In the genomic region with DNA sequence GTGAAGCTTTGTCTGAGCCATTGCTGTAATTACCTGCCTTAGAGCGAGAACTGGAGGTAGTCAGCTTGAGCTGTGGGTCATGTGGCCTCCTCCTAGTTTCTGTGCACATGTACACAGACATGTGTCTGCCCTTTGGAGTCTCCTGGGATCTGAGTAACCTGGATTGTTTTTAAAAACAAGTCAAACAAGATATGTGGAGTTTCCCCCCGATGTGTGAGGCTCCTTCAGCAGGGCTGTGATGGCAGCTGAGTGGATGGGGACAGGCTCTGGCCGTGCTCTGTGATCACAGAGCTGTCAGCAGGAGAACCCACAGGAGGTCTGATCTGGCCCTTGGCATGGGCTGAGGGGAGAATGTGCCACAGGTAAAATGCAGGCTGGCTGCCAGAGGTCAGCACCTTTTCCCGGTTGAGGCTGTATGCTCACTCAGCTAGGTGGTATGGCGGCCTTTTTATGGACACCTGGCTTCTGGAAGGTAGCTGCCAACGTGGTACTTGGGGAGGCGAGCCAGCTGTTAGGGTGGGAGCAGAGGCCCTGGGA, we compare ENCODE assay signal across 10 cellular contexts. TPM values are rescaled to one million over a fixed set of nuclear protein-coding genes. Genes with fewer than 3 reads are reported as not detected.
DNase-seq lines count a peak whose midpoint lies in the region; ATAC-seq and TF ChIP-seq lines count a peak whose summit lies in the region.
"Had no signal": no experiment of that assay in that cellular context is flagged by ENCODE, and none has a peak within 500 bp of the region (broad histone marks: within the 10 kb centered on the region; RNA-seq: fewer than 3 reads in every experiment).

No MANE protein-coding gene starts in this region.

- 57 to 63% methylated on average over 7 of the region's 7 CpGs for WGBS in body of pancreas, 2 donors
- 84% methylated on average over 7 of the region's 7 CpGs for WGBS in prostate gland

- peaks cover 23% of the 10 kb centered on the region for H3K4me1 ChIP-seq in CD8-positive, alpha-beta memory T cell (ENCODE audit: insufficient read depth, low read length)
- peaks cover 7% of the 10 kb centered on the region for H3K4me1 ChIP-seq in body of pancreas
- H3K4me1 ChIP-seq in prostate gland (replicated peaks): peaks cover under 1% of the 10 kb centered on the region
- H3K4me1 ChIP-seq: HAP-1 had no signal

- H3K27me3 Mint-ChIP-seq in CD8-positive, alpha-beta memory T cell: no peaks in the 10 kb centered on the region
- no peaks in the 10 kb centered on the region for H3K27me3 Mint-ChIP-seq in IgD-negative memory B cell
- H3K27me3 Mint-ChIP-seq in nephron progenitor cell (ENCODE audit: low read depth, poor library complexity): no peaks in the 10 kb centered on the region

- no peaks in the 10 kb centered on the region for H3K27me3 ChIP-seq in CD8-positive, alpha-beta memory T cell (ENCODE audit: insufficient read depth, low read length, poor library complexity, severe bottlenecking)
- H3K27me3 ChIP-seq in body of pancreas (no peaks in the 10 kb centered on the region), prostate gland (replicated peaks; ENCODE audit: insufficient read depth) (no peaks in the 10 kb centered on the region)

- H3K4me1 Mint-ChIP-seq in CD8-positive, alpha-beta memory T cell: peaks cover 38 to 41% (median 40%) of the 10 kb centered on the region in 3 donors
- H3K4me1 Mint-ChIP-seq in IgD-negative memory B cell (peaks cover 33 to 39% (median 36%) of the 10 kb centered on the region in 3 donors), nephron progenitor cell (peaks cover 34% of the 10 kb centered on the region)

- H3K36me3 ChIP-seq in CD8-positive, alpha-beta memory T cell (ENCODE audit: insufficient read depth, low read length): peaks cover 36% of the 10 kb centered on the region
- peaks cover 0 to 10% of the 10 kb centered on the region in 2 donors for H3K36me3 ChIP-seq in body of pancreas (replicated peaks in 1 of 2; ENCODE audit: insufficient read depth in 1 of 2, low read depth in 2 of 2)
- H3K36me3 ChIP-seq in prostate gland: peaks cover 4 to 8% of the 10 kb centered on the region in 2 donors

- TF ChIP-seq CTCF in body of pancreas (IDR thresholded peaks at IDR 0.05): no peak
- TF ChIP-seq CTCF in nephron progenitor cell (IDR thresholded peaks at IDR 0.05): no peak
- no peak for TF ChIP-seq CTCF in prostate gland (IDR thresholded peaks at IDR 0.05)

- no peaks in the 10 kb centered on the region for H3K9me3 Mint-ChIP-seq in CD8-positive, alpha-beta memory T cell
- H3K9me3 Mint-ChIP-seq in IgD-negative memory B cell (peaks cover 0 to 2% (median 1%) of the 10 kb centered on the region in 3 donors), nephron progenitor cell (peaks cover 18% of the 10 kb centered on the region)

- H3K9me3 ChIP-seq in CD8-positive, alpha-beta memory T cell (ENCODE audit: low read length): no peaks in the 10 kb centered on the region
- no peaks in the 10 kb centered on the region for H3K9me3 ChIP-seq in body of pancreas
- H3K9me3 ChIP-seq in prostate gland: no peaks in the 10 kb centered on the region
- H3K9me3 ChIP-seq: HAP-1 had no signal

- peak in 1 of 5 donors; percentile 29 for DNase-seq in CD8-positive, alpha-beta memory T cell
- DNase-seq in body of pancreas (peak in 2 of 4 donors; percentile 30 to 38), nephron progenitor cell (no peak), left ventricle myocardium superior (no peak), prostate gland (ENCODE audit: low spot score) (no peak)
- no peak for DNase-seq in stimulated activated CD8-positive, alpha-beta memory T cell treated with anti-CD3 and anti-CD28 coated beads, Interleukin-4, amount 100 ng/mL, for 48 hours
- DNase-seq: MM.1S had no signal

- H3K36me3 Mint-ChIP-seq in CD8-positive, alpha-beta memory T cell: peaks cover 10 to 90% (median 21%) of the 10 kb centered on the region in 3 donors
- H3K36me3 Mint-ChIP-seq in IgD-negative memory B cell: peaks cover 19% of the 10 kb centered on the region
- H3K36me3 Mint-ChIP-seq in nephron progenitor cell (ENCODE audit: low read depth): peaks cover 74% of the 10 kb centered on the region

- ATAC-seq in body of pancreas (peak; percentile 38), left ventricle myocardium superior (no peak), GM21576 (IDR thresholded peaks at IDR 0.05; ENCODE audit: unreplicated experiment) (no peak)

- no peak overlapping the region for H3K4me3 ChIP-seq in CD8-positive, alpha-beta memory T cell (ENCODE audit: low read length)
- no peak overlapping the region for H3K4me3 ChIP-seq in body of pancreas
- H3K4me3 ChIP-seq in prostate gland: no peak overlapping the region
- H3K4me3 ChIP-seq: HAP-1 had no signal

- H3K4me3 Mint-ChIP-seq in CD8-positive, alpha-beta memory T cell: no peak overlapping the region
- H3K4me3 Mint-ChIP-seq in IgD-negative memory B cell (peak overlapping the region in 1 of 4 donors; percentile 48), nephron progenitor cell (no peak overlapping the region)

- intact Hi-C loops in body of pancreas (cut with DNase I) (no loop called here), left ventricle myocardium superior (cut with micrococcal nuclease) (no loop called here), prostate gland (cut with DNase I) (no loop called here)

- H3K27ac ChIP-seq in CD8-positive, alpha-beta memory T cell (ENCODE audit: low read depth, low read length): no peak overlapping the region
- H3K27ac ChIP-seq in body of pancreas (peak overlapping the region in 2 of 4 donors; percentile 29 to 34), prostate gland (no peak overlapping the region)

- POLR2A ChIA-PET in CD8-positive, alpha-beta memory T cell (lab: Charles Lee): interaction anchor here (1.4 kb wide), 1 partner anchor 11 kb away, joined by 5 read pairs; no protein-coding TSS in a partner anchor

- CTCF ChIA-PET in CD8-positive, alpha-beta memory T cell (lab: Charles Lee): interaction anchor here (0.9 to 1.4 kb wide), 2 partner anchors 161 to 168 kb away, joined by 3 read pairs; no protein-coding TSS in a partner anchor

- no peak for TF ChIP-seq POLR2A in body of pancreas (IDR thresholded peaks at IDR 0.05)
- TF ChIP-seq POLR2A in prostate gland (IDR thresholded peaks at IDR 0.05): no peak

- H3K27ac Mint-ChIP-seq in CD8-positive, alpha-beta memory T cell: peak overlapping the region in 7 of 8 donors; percentile 44 to 90 (median 67)
- H3K27ac Mint-ChIP-seq in IgD-negative memory B cell (peak overlapping the region; percentile 47 to 99 (median 53)), nephron progenitor cell (peak overlapping the region; percentile 91)

RNA-seq across cellular contexts. Expression of gene NOP14, which starts 38.4 kb away (rescaled TPM):
- total RNA-seq in CD8-positive, alpha-beta memory T cell: 100 to 1,000 TPM; 156 to 165 TPM
- 26.5 TPM for polyA plus RNA-seq in CD8-positive, alpha-beta memory T cell
- 18.9 TPM for polyA plus RNA-seq in IgD-negative memory B cell
- total RNA-seq in body of pancreas (10 to 100 TPM; 20.0 to 20.1 TPM), left ventricle myocardium superior (19.9 TPM), prostate gland (10 to 100 TPM; 16.0 to 17.8 TPM)

RNA-seq across cellular contexts. Expression of gene GRK4, which starts 38.5 kb away (rescaled TPM):
- total RNA-seq in CD8-positive, alpha-beta memory T cell: 1 to 10 TPM; 5.4 to 7.7 TPM
- polyA plus RNA-seq in CD8-positive, alpha-beta memory T cell: 2.5 TPM
- 0.99 TPM for polyA plus RNA-seq in IgD-negative memory B cell
- total RNA-seq in body of pancreas (10 to 100 TPM in 1 of 2 donors, 1 to 10 TPM in 1; 6.5 to 14.5 TPM), left ventricle myocardium superior (9.2 TPM), prostate gland (10 to 100 TPM in 1 of 2 donors, 1 to 10 TPM in 1; 3.4 to 18.9 TPM)
